12 cellular contexts compared by ENCODE assay signal in genomic region chr4:170008376-170008775, GRCh38. TPM values are rescaled to one million over a fixed set of nuclear protein-coding genes. Genes with fewer than 3 reads are reported as not detected.
DNase-seq lines count a peak whose midpoint lies in the region; ATAC-seq and TF ChIP-seq lines count a peak whose summit lies in the region.
"Had no signal": no experiment of that assay in that cellular context is flagged by ENCODE, and none has a peak within 500 bp of the region (broad histone marks: within the 10 kb centered on the region; RNA-seq: fewer than 3 reads in every experiment).

No MANE protein-coding gene starts in this region.

- no peaks in the 10 kb centered on the region for H3K27me3 ChIP-seq in BLaER1 treated with 17β-estradiol and CSF1 and Interleukin-3, amounts not matched to agents 10 nM and 100 nM
- no peaks in the 10 kb centered on the region for H3K27me3 ChIP-seq in endodermal cell (ENCODE audit: control insufficient read depth, insufficient read depth, low read length, poor library complexity, severe bottlenecking)
- H3K27me3 ChIP-seq: ascending aorta, tibial nerve had no signal

- ATAC-seq in GM18502 (IDR thresholded peaks at IDR 0.05; ENCODE audit: poor library complexity, unreplicated experiment) (peak; percentile 52), left ventricle myocardium superior (no peak), GM21737 (IDR thresholded peaks at IDR 0.05; ENCODE audit: unreplicated experiment) (no peak), GM18519 (IDR thresholded peaks at IDR 0.05; ENCODE audit: low FRiP score, unreplicated experiment) (no peak)

- peaks cover 9% of the 10 kb centered on the region for H3K9me3 Mint-ChIP-seq in endodermal cell

- H3K4me1 ChIP-seq in BLaER1 treated with 17β-estradiol and CSF1 and Interleukin-3, amounts not matched to agents 10 nM and 100 nM, result peaks cover 8 to 24% (median 20%) of the 10 kb centered on the region in 10 experiments; a peak in 18 of 20 replicates
- H3K4me1 ChIP-seq in endodermal cell (ENCODE audit: control insufficient read depth, insufficient read depth, low read length), result peaks cover 12% of the 10 kb centered on the region

- H3K4me1 Mint-ChIP-seq in endodermal cell, result peaks cover 43% of the 10 kb centered on the region

- peaks cover 7 to 18% (median 11%) of the 10 kb centered on the region in 11 experiments; a peak in 18 of 22 replicates for H3K9me3 ChIP-seq in BLaER1 treated with 17β-estradiol and CSF1 and Interleukin-3, amounts not matched to agents 10 nM and 100 nM (replicated peaks in 1 of 11)
- H3K9me3 ChIP-seq in endodermal cell (ENCODE audit: control insufficient read depth, low read length), result peaks cover 14% of the 10 kb centered on the region
- H3K9me3 ChIP-seq: ascending aorta, tibial nerve had no signal

- peak overlapping the region in 10 of 11 experiments; percentile 0 to 58 (median 24); a peak in 13 of 22 replicates for H3K4me2 ChIP-seq in BLaER1 treated with 17β-estradiol and CSF1 and Interleukin-3, amounts not matched to agents 10 nM and 100 nM

- H3K4me3 Mint-ChIP-seq in endodermal cell, result no peak overlapping the region

- H3K27me3 Mint-ChIP-seq in endodermal cell (ENCODE audit: insufficient read depth), result no peaks in the 10 kb centered on the region

- H4K20me1 ChIP-seq in BLaER1 treated with 17β-estradiol and CSF1 and Interleukin-3, amounts not matched to agents 10 nM and 100 nM, result no peaks in the 10 kb centered on the region

- no peak for TF ChIP-seq CTCF in endodermal cell (conservative IDR thresholded peaks at IDR 0.05)

- no peaks in the 10 kb centered on the region for H3K36me3 ChIP-seq in BLaER1 treated with 17β-estradiol and CSF1 and Interleukin-3, amounts not matched to agents 10 nM and 100 nM
- no peaks in the 10 kb centered on the region for H3K36me3 ChIP-seq in endodermal cell (ENCODE audit: control insufficient read depth, insufficient read depth, low read length)
- H3K36me3 ChIP-seq: ascending aorta, tibial nerve had no signal

- DNase-seq in LHCN-M2 (ENCODE audit: low read depth), result peak; percentile 22
- no peak for DNase-seq in endodermal cell
- DNase-seq in left ventricle myocardium superior, result no peak
- DNase-seq in T1000 (lab: John Stamatoyannopoulos, UW), result no peak
- DNase-seq: activated CD4-positive, alpha-beta T cell treated with anti-CD3 and anti-CD28 coated beads for 48 hours; NCI-H526 treated with DMSO at 0.1 percent for 48 hours had no signal

- intact Hi-C loops in left ventricle myocardium superior (cut with micrococcal nuclease), result no loop called here

- H3K36me3 Mint-ChIP-seq in endodermal cell (ENCODE audit: low read depth), result peaks cover 14% of the 10 kb centered on the region

- no peak overlapping the region for H3K9ac ChIP-seq in BLaER1 treated with 17β-estradiol and CSF1 and Interleukin-3, amounts not matched to agents 10 nM and 100 nM
- no peak overlapping the region for H3K9ac ChIP-seq in endodermal cell (ENCODE audit: extremely low read depth, low read length, poor library complexity, severe bottlenecking)

- no peak overlapping the region for H3K27ac ChIP-seq in BLaER1 treated with 17β-estradiol and CSF1 and Interleukin-3, amounts not matched to agents 10 nM and 100 nM
- no peak overlapping the region for H3K27ac ChIP-seq in endodermal cell (ENCODE audit: low read depth, low read length)

- peak overlapping the region; percentile 23 for H3K27ac Mint-ChIP-seq in endodermal cell

- WGBS in endodermal cell (ENCODE audit: insufficient coverage in 1 of 2, insufficient read length in 1 of 2), 2 experiments, result 83 to 94% methylated on average over 1 to 3 of the region's 3 CpGs

- H3K4me3 ChIP-seq in BLaER1 treated with 17β-estradiol and CSF1 and Interleukin-3, amounts not matched to agents 10 nM and 100 nM, result no peak overlapping the region
- no peak overlapping the region for H3K4me3 ChIP-seq in endodermal cell (ENCODE audit: low read length)
- H3K4me3 ChIP-seq: ascending aorta, tibial nerve had no signal

RNA-seq across cellular contexts. Expression of gene MFAP3L, which starts 17.8 kb away (rescaled TPM):
- total RNA-seq in LHCN-M2 (2014; rRNA removed) (9.1 and 10.2 TPM in 2 replicates), endodermal cell (10 to 100 TPM; 19.6 to 25.3 TPM), left ventricle myocardium superior (3.9 TPM)
- 2.9 TPM for polyA plus RNA-seq in LHCN-M2 (2012)
- 5.8 TPM for polyA plus RNA-seq in endodermal cell (2013, experiment 1 of 2)
- polyA plus RNA-seq in endodermal cell (2013, experiment 2 of 2), result 5.0 TPM
